Comparison of ENCODE assay signal across 27 cellular contexts in the genomic region with DNA sequence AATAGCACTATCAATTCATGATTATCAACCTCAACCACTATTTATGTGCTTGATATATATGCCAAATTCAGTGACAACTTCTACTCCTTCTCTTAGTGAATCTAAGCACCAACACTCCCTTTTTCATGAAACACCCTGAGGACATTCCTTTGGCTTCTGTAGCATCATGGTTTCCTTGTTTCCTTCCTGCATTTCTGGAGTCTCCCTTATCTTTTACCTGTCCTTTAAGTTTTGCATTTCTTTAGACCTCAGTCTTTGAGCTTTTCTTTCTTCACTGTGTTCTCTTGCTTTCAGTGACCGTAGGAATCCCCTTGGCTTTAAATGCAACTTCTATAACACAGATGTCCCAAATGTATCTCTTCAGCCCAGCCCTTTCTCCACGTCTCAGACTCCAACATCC.
"Had no signal": no experiment of that assay in that cellular context is flagged by ENCODE, and none has a peak within 500 bp of the region (broad histone marks: within the 10 kb centered on the region; RNA-seq: fewer than 3 reads in every experiment).

No MANE protein-coding gene starts in this region.

- H3K4me3 Mint-ChIP-seq: activated CD4-positive, alpha-beta memory T cell treated with anti-CD3 and anti-CD28 coated beads, Interleukin-2, amount 10 ng/mL, durations not matched to agents 7 days and 5 days; activated CD4-positive, alpha-beta T cell treated with anti-CD3 and anti-CD28 coated beads, Interleukin-2, amount 10 ng/mL, durations not matched to agents 7 days and 5 days; activated naive CD4-positive, alpha-beta T cell treated with anti-CD3 and anti-CD28 coated beads, Interleukin-2, amount 10 ng/mL, durations not matched to agents 7 days and 5 days; activated naive CD8-positive, alpha-beta T cell treated with anti-CD3 and anti-CD28 coated beads, Interleukin-2, amount 10 ng/mL, durations not matched to agents 7 days and 5 days; activated T-cell treated with anti-CD3 and anti-CD28 coated beads, Interleukin-2, amount 50 U/mL, for 24 hours; activated T-cell treated with anti-CD3 and anti-CD28 coated beads, Interleukin-2, amount 50 U/mL, for 72 hours; brain; endodermal cell had no signal

- H3K4me1 ChIP-seq: ascending aorta, breast epithelium, colonic mucosa had no signal

- H3K9me3 ChIP-seq: ascending aorta, breast epithelium, colonic mucosa had no signal

- H3K4me3 ChIP-seq: ascending aorta, breast epithelium, cardiac muscle cell, colonic mucosa had no signal

- ATAC-seq: activated naive CD4-positive, alpha-beta T cell treated with anti-CD3 and anti-CD28 coated beads, Interleukin-2, amount 50 U/mL, for 72 hours; activated T-cell treated with anti-CD3 and anti-CD28 coated beads, Interleukin-2, amount 50 U/mL, for 72 hours; esophagus mucosa had no signal

- DNase-seq: activated CD4-positive, alpha-beta memory T cell treated with anti-CD3 and anti-CD28 coated beads, Interleukin-2, amount 10 ng/mL, durations not matched to agents 7 days and 5 days; activated CD4-positive, alpha-beta T cell treated with anti-CD3 and anti-CD28 coated beads for 1 hour; activated CD4-positive, alpha-beta T cell treated with anti-CD3 and anti-CD28 coated beads for 4 hours; activated CD4-positive, alpha-beta T cell treated with anti-CD3 and anti-CD28 coated beads, Interleukin-2, amount 10 ng/mL, durations not matched to agents 7 days and 5 days; activated CD4-positive, alpha-beta T cell treated with anti-CD3 and anti-CD28 coated beads, Interleukin-2, amount 50 U/mL, for 4 hours; activated CD8-positive, alpha-beta memory T cell treated with anti-CD3 and anti-CD28 coated beads, Interleukin-2, amount 50 U/mL, for 48 hours; activated gamma-delta T cell; activated naive CD4-positive, alpha-beta T cell; activated naive CD4-positive, alpha-beta T cell treated with anti-CD3 and anti-CD28 coated beads, Interleukin-2, amount 10 ng/mL, durations not matched to agents 7 days and 5 days; activated naive CD8-positive, alpha-beta T cell treated with anti-CD3 and anti-CD28 coated beads, Interleukin-2, amount 10 ng/mL, durations not matched to agents 7 days and 5 days; activated T-cell treated with anti-CD3 and anti-CD28 coated beads for 4 hours; activated T-cell treated with anti-CD3 and anti-CD28 coated beads, Interleukin-2, amount 50 U/mL, for 24 hours; activated T-cell treated with anti-CD3 and anti-CD28 coated beads, Interleukin-2, amount 50 U/mL, for 72 hours; central memory CD4-positive, alpha-beta T cell; cerebellar nuclear complex; colonic mucosa; effector memory CD4-positive, alpha-beta T cell; endodermal cell; foreskin fibroblast; head of caudate nucleus; T-helper 2 cell had no signal

- H3K36me3 ChIP-seq: ascending aorta, breast epithelium, cardiac muscle cell, colonic mucosa had no signal

- H3K27me3 ChIP-seq: ascending aorta, breast epithelium, cardiac muscle cell, colonic mucosa had no signal

- H3K27ac ChIP-seq: ascending aorta, breast epithelium, cardiac muscle cell, colonic mucosa had no signal

- H3K4me1 Mint-ChIP-seq: activated CD4-positive, alpha-beta memory T cell treated with anti-CD3 and anti-CD28 coated beads, Interleukin-2, amount 10 ng/mL, durations not matched to agents 7 days and 5 days; activated CD4-positive, alpha-beta T cell treated with anti-CD3 and anti-CD28 coated beads, Interleukin-2, amount 10 ng/mL, durations not matched to agents 7 days and 5 days; activated naive CD4-positive, alpha-beta T cell treated with anti-CD3 and anti-CD28 coated beads, Interleukin-2, amount 10 ng/mL, durations not matched to agents 7 days and 5 days; activated naive CD8-positive, alpha-beta T cell treated with anti-CD3 and anti-CD28 coated beads, Interleukin-2, amount 10 ng/mL, durations not matched to agents 7 days and 5 days had no signal

- H3K9me3 Mint-ChIP-seq: activated CD4-positive, alpha-beta memory T cell treated with anti-CD3 and anti-CD28 coated beads, Interleukin-2, amount 10 ng/mL, durations not matched to agents 7 days and 5 days; activated CD4-positive, alpha-beta T cell treated with anti-CD3 and anti-CD28 coated beads, Interleukin-2, amount 10 ng/mL, durations not matched to agents 7 days and 5 days; activated naive CD4-positive, alpha-beta T cell treated with anti-CD3 and anti-CD28 coated beads, Interleukin-2, amount 10 ng/mL, durations not matched to agents 7 days and 5 days; activated naive CD4-positive, alpha-beta T cell treated with anti-CD3 and anti-CD28 coated beads, Interleukin-2, amount 50 U/mL, for 72 hours; activated naive CD8-positive, alpha-beta T cell treated with anti-CD3 and anti-CD28 coated beads, Interleukin-2, amount 10 ng/mL, durations not matched to agents 7 days and 5 days; activated T-cell treated with anti-CD3 and anti-CD28 coated beads, Interleukin-2, amount 50 U/mL, for 24 hours; endodermal cell had no signal

- H3K27ac Mint-ChIP-seq: activated CD4-positive, alpha-beta memory T cell treated with anti-CD3 and anti-CD28 coated beads, Interleukin-2, amount 10 ng/mL, durations not matched to agents 7 days and 5 days; activated CD4-positive, alpha-beta T cell treated with anti-CD3 and anti-CD28 coated beads, Interleukin-2, amount 10 ng/mL, durations not matched to agents 7 days and 5 days; activated naive CD4-positive, alpha-beta T cell treated with anti-CD3 and anti-CD28 coated beads, Interleukin-2, amount 10 ng/mL, durations not matched to agents 7 days and 5 days; activated naive CD4-positive, alpha-beta T cell treated with anti-CD3 and anti-CD28 coated beads, Interleukin-2, amount 50 U/mL, for 72 hours; activated naive CD8-positive, alpha-beta T cell treated with anti-CD3 and anti-CD28 coated beads, Interleukin-2, amount 10 ng/mL, durations not matched to agents 7 days and 5 days; activated T-cell treated with anti-CD3 and anti-CD28 coated beads, Interleukin-2, amount 50 U/mL, for 24 hours; activated T-cell treated with anti-CD3 and anti-CD28 coated beads, Interleukin-2, amount 50 U/mL, for 72 hours; brain; endodermal cell had no signal

- H3K36me3 Mint-ChIP-seq: activated naive CD4-positive, alpha-beta T cell treated with anti-CD3 and anti-CD28 coated beads, Interleukin-2, amount 10 ng/mL, durations not matched to agents 7 days and 5 days; activated naive CD4-positive, alpha-beta T cell treated with anti-CD3 and anti-CD28 coated beads, Interleukin-2, amount 50 U/mL, for 72 hours; activated naive CD8-positive, alpha-beta T cell treated with anti-CD3 and anti-CD28 coated beads, Interleukin-2, amount 10 ng/mL, durations not matched to agents 7 days and 5 days; brain had no signal
